10 cellular contexts compared by ENCODE assay signal in the genomic region with DNA sequence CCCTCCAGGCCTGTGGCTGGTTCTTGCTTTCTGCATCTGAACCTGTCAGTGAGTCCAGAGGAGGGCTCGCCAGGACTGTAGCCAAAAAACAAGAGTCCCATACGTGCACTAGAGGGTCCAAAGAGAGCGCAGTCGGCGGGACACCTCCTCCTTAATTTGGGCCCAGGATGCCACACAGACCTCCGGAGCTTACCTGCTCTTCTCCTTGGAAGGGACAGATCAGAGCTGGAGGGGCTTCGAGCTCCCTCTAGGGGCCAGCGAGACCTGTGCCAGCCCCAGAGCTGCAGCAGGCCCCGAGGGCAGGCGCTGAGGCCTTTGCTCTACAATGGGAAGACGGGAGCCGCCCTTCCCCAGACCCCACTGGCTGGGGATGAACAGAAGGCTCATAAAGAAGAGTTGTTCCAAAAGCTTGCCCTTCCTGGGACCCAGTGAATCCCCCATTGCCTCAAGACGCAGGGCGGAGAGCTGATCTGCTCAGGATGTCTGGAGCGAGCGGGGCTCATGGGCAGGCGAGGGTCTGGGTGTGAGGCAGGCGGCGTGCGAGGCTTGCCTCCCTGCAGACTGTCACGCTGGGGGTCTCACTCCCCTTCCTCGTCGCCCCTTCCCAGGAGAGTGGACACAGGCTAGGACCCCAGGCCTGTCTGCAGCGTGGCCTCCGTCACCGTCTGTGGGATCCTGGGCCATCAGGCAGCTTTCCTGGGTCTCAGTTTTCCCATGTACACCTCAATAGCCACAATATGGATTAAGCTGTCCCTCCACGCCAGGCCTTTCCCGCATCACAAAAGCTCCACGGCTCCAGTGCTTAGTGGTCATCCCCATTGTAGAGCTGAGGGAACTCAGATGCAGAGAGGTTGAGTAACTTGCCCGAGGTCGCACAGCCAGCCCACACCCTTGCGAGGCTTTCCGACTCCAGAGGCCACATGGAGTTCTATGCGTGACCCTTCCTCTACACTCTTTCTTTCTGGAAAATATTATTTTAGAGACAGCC. TPM values are rescaled to one million over a fixed set of nuclear protein-coding genes. Genes with fewer than 3 reads are reported as not detected.
A peak's percentile ranks its signal among the peaks of the same experiment; 100 is the strongest.
DNase-seq lines count a peak whose midpoint lies in the region; ATAC-seq and TF ChIP-seq lines count a peak whose summit lies in the region.
"Had no signal": no experiment of that assay in that cellular context is flagged by ENCODE, and none has a peak within 500 bp of the region (broad histone marks: within the 10 kb centered on the region; RNA-seq: fewer than 3 reads in every experiment).

No MANE protein-coding gene starts in this region.

- DNase-seq in activated CD4-positive, alpha-beta T cell treated with anti-CD3 and anti-CD28 coated beads for 48 hours = peak; percentile 39
- DNase-seq in activated CD4-positive, alpha-beta T cell treated with anti-CD3 and anti-CD28 coated beads, Interleukin-2, amount 50 U/mL, for 4 hours = no peak
- DNase-seq in NCI-H187 treated with DMSO at 0.1 percent for 48 hours (lab: John Stamatoyannopoulos, UW) (peak; percentile 10), endothelial cell (ENCODE audit: low spot score) (peak; percentile 71), NOMO-1 treated with DMSO at 0.1 percent for 48 hours (lab: John Stamatoyannopoulos, UW; ENCODE audit: unreplicated experiment) (no peak)
- peak; percentile 3 for DNase-seq in stimulated activated CD8-positive, alpha-beta memory T cell treated with anti-CD3 and anti-CD28 coated beads, Interleukin-4, amount 100 ng/mL, for 24 hours (ENCODE audit: low read depth)
- DNase-seq in CD4-positive, alpha-beta T cell = no peak
- DNase-seq: activated naive CD4-positive, alpha-beta T cell treated with Interleukin-2 at 50 U/mL for 16 hours had no signal

- H3K9me3 Mint-ChIP-seq in endothelial cell (ENCODE audit: unreplicated experiment) = peaks cover 16% of the 10 kb centered on the region
- peaks cover 10% of the 10 kb centered on the region for H3K9me3 Mint-ChIP-seq in CD4-positive, alpha-beta T cell

- H3K9me3 ChIP-seq in CD4-positive, alpha-beta T cell (ENCODE audit: control insufficient read depth, low read length) = peaks cover 10% of the 10 kb centered on the region
- H3K9me3 ChIP-seq: Caco-2 had no signal

- peaks cover 5% of the 10 kb centered on the region for H3K36me3 Mint-ChIP-seq in endothelial cell (ENCODE audit: low read depth, unreplicated experiment)
- no peaks in the 10 kb centered on the region for H3K36me3 Mint-ChIP-seq in CD4-positive, alpha-beta T cell (ENCODE audit: low read depth)

- POLR2A ChIA-PET in CD4-positive, alpha-beta T cell (lab: Charles Lee) = no interaction called here

- intact Hi-C loops in CD4-positive, alpha-beta T cell (cut with DNase I, micrococcal nuclease) = no loop called here

- H3K4me3 Mint-ChIP-seq in endothelial cell (ENCODE audit: unreplicated experiment) = no peak overlapping the region
- H3K4me3 Mint-ChIP-seq in CD4-positive, alpha-beta T cell = no peak overlapping the region

- peaks cover 3% of the 10 kb centered on the region for H3K27me3 Mint-ChIP-seq in endothelial cell (ENCODE audit: unreplicated experiment)
- H3K27me3 Mint-ChIP-seq in CD4-positive, alpha-beta T cell = peaks cover 49% of the 10 kb centered on the region

- H3K27me3 ChIP-seq in CD4-positive, alpha-beta T cell (ENCODE audit: control insufficient read depth, insufficient read depth, low read length) = no peaks in the 10 kb centered on the region

- ATAC-seq in HG02852 (IDR thresholded peaks at IDR 0.05; ENCODE audit: unreplicated experiment) = no peak
- ATAC-seq in CD4-positive, alpha-beta T cell (ENCODE audit: poor library complexity) = no peak

- H3K4me1 Mint-ChIP-seq in endothelial cell (ENCODE audit: unreplicated experiment) = no peaks in the 10 kb centered on the region
- H3K4me1 Mint-ChIP-seq in CD4-positive, alpha-beta T cell (ENCODE audit: low read depth) = no peaks in the 10 kb centered on the region

- H3K27ac Mint-ChIP-seq in endothelial cell (ENCODE audit: unreplicated experiment) = no peak overlapping the region
- no peak overlapping the region for H3K27ac Mint-ChIP-seq in CD4-positive, alpha-beta T cell

- peak; percentile 54 for TF ChIP-seq CTCF in endothelial cell (IDR thresholded peaks at IDR 0.05; ENCODE audit: unreplicated experiment)
- no peak for TF ChIP-seq CTCF in CD4-positive, alpha-beta T cell (IDR thresholded peaks at IDR 0.05)

- CTCF ChIA-PET in CD4-positive, alpha-beta T cell (lab: Charles Lee) = no interaction called here

- no peak overlapping the region for H3K27ac ChIP-seq in CD4-positive, alpha-beta T cell (ENCODE audit: low read depth, low read length)

RNA-seq across cellular contexts. Expression of a gene that starts 46.9 kb away (rescaled TPM):
- 0.18 TPM for total RNA-seq in endothelial cell (ENCODE audit: unreplicated experiment)
- total RNA-seq in CD4-positive, alpha-beta T cell = not detected
- total RNA-seq: Caco-2 had no signal

Comparison
In these comparisons a context has a peak if more than half of its experiments do, and no peak if none do; other contexts are left out.
1. DNase-seq: peak in activated CD4-positive, alpha-beta T cell treated with anti-CD3 and anti-CD28 coated beads for 48 hours (single experiment), NCI-H187 treated with DMSO at 0.1 percent for 48 hours (single experiment), endothelial cell (single experiment) and stimulated activated CD8-positive, alpha-beta memory T cell treated with anti-CD3 and anti-CD28 coated beads, Interleukin-4, amount 100 ng/mL, for 24 hours (single experiment); none in activated CD4-positive, alpha-beta T cell treated with anti-CD3 and anti-CD28 coated beads, Interleukin-2, amount 50 U/mL, for 4 hours (0 of 2), NOMO-1 treated with DMSO at 0.1 percent for 48 hours (single experiment) and CD4-positive, alpha-beta T cell (0 of 10).